In genomic region chr22:24200616-24201212, GRCh38 we compare ENCODE assay signal across 1 cellular context.
TF ChIP-seq lines count a peak whose summit lies in the region.

No MANE protein-coding gene starts in this region.

TF ChIP-seq in GM23338, 12 proteins besides CTCF, POLR2A, EP300 and RAD21 (continued from another document):
- TF ChIP-seq ZNF462 (CRISPR knock-in tag; IDR thresholded peaks at IDR 0.05) (no peak), ZNF114 (CRISPR knock-in tag; IDR thresholded peaks at IDR 0.05) (no peak), EZH2 (IDR thresholded peaks at IDR 0.05; ENCODE audit: low read depth, unreplicated experiment) (no peak)
TF ChIP-seq in GM23338: peak in this region for 0.
